In the genomic region with DNA sequence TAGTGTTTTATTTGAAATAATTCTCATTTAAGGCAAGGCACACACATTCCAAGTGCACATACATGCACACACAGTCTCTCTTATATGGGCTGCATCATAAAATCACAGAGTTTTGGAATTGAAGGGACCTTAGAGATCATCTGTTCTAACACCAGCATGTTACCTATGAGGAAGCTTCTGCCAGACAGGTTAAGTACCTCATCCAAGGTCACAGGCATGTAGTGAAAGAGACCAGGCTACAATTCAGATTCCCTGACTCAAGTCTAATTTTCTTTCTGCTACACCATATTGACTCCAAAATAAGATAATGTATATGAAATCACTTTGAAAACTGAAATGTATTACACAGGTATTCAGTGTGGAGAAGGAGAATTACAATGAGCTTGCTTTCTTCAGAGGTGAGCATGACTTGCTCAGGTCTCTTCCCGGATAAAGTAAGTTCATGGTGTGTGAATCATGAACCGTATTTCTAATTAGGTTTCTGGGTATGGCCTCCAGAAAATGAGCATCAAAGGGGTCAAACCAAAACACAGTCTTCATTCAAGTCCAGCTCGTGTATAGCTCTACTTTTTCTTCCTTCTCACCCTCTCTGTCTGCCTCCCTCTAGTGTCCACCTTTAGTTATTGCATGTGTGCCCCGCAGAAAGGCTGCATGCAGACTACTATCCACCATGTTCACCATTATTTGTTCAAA, we compare ENCODE assay signal across 8 cellular contexts.
A peak's percentile ranks its signal among the peaks of the same experiment; 100 is the strongest.
DNase-seq lines count a peak whose midpoint lies in the region; ATAC-seq, FAIRE-seq and TF ChIP-seq lines count a peak whose summit lies in the region.

No MANE protein-coding gene starts in this region.

- WGBS in H9 (ENCODE audit: extremely low coverage, insufficient read length, low lambda C conversion rate) = no CpG with 5 or more reads among the region's 4 CpGs
- 0% methylated on average over 4 of the region's 4 CpGs for WGBS in K562 (ENCODE audit: insufficient coverage, low coverage, missing lambda C conversion rate)

- H3K23me2 ChIP-seq in H9 (ENCODE audit: insufficient read length, low read depth, low read length, poor library complexity, severe bottlenecking) = no peaks in the 10 kb centered on the region

- no peaks in the 10 kb centered on the region; the same call in 1 of the 2 replicates for H3K27me3 ChIP-seq in H9 (ENCODE audit: insufficient read depth, low read length)
- H3K27me3 ChIP-seq in K562 (ENCODE audit: control insufficient read depth in 2 of 2, insufficient read depth in 2 of 2, low read length in 2 of 2) = peaks cover 9 to 27% of the 10 kb centered on the region in 2 experiments; a peak in 4 of 5 replicates

- TF ChIP-seq EP300 in K562 (IDR thresholded peaks at IDR 0.05; ENCODE audit: low read length) = no peak

- H3K9me3 ChIP-seq in H9 (ENCODE audit: control insufficient read depth, low read depth, low read length) (no peaks in the 10 kb centered on the region), K562 (replicated peaks; ENCODE audit: control insufficient read depth, insufficient read depth, low read depth, low read length) (no peaks in the 10 kb centered on the region)

- no peak overlapping the region for H3K4me3 ChIP-seq in K562

- H3K27me3 Mint-ChIP-seq in H9 (ENCODE audit: low read depth) (no peaks in the 10 kb centered on the region; the same call in 1 of the 2 replicates), immature natural killer cell (ENCODE audit: low read depth in 3 of 3) (peaks cover 0 to 3% (median 0%) of the 10 kb centered on the region in 3 donors)

- H3K4me1 ChIP-seq in H9 (ENCODE audit: insufficient read depth, low read length) = peaks cover 13% of the 10 kb centered on the region; the same call in 1 of the 2 replicates
- no peaks in the 10 kb centered on the region for H3K4me1 ChIP-seq in K562 (replicated peaks in 1 of 2; ENCODE audit: control insufficient read depth in 2 of 2, insufficient read depth in 2 of 2, low read length in 2 of 2)

- H3K9me1 ChIP-seq in K562 (ENCODE audit: control insufficient read depth, insufficient read depth, low read length) = no peaks in the 10 kb centered on the region

- H3T11ph ChIP-seq in H9 (ENCODE audit: low read length) = no peak overlapping the region

- TF ChIP-seq POLR2A in K562 (conservative IDR thresholded peaks at IDR 0.05) = no peak

- peaks cover 34% of the 10 kb centered on the region in 2 experiments for H3K4me1 Mint-ChIP-seq in H9
- peaks cover 4 to 7% of the 10 kb centered on the region in 2 donors for H3K4me1 Mint-ChIP-seq in immature natural killer cell

- intact Hi-C loops in K562 (cut with micrococcal nuclease) = loop anchor here (2.0 to 10.0 kb wide), 4 partner anchors 130 to 660 kb away; no protein-coding TSS in a partner anchor

- H4K91ac ChIP-seq in H9 (ENCODE audit: insufficient read length, low read depth, low read length) = no peak overlapping the region

- no peaks in the 10 kb centered on the region for H3K36me3 ChIP-seq in K562 (ENCODE audit: control insufficient read depth, insufficient read depth, low read length)

- no peaks in the 10 kb centered on the region for H4K20me1 ChIP-seq in H9 (ENCODE audit: control insufficient read depth, insufficient read depth, insufficient read length)
- H4K20me1 ChIP-seq in K562 (replicated peaks; ENCODE audit: control insufficient read depth, insufficient read depth, low read length) = no peaks in the 10 kb centered on the region

- ATAC-seq in K562 = peak; percentile 87
- ATAC-seq in GM21723 (IDR thresholded peaks at IDR 0.05; ENCODE audit: unreplicated experiment) = no peak

- FAIRE-seq in K562 (lab: Jason Lieb, UNC) = peak; percentile 87

- no peaks in the 10 kb centered on the region for H3K36me3 Mint-ChIP-seq in H9 (ENCODE audit: insufficient read depth in 1 of 3, low read depth in 3 of 3)
- H3K36me3 Mint-ChIP-seq in immature natural killer cell = no peaks in the 10 kb centered on the region

- H3K9me3 Mint-ChIP-seq in H9 = no peaks in the 10 kb centered on the region
- H3K9me3 Mint-ChIP-seq in immature natural killer cell = peaks cover 0 to 2% (median 0%) of the 10 kb centered on the region in 6 donors

- H3K14ac ChIP-seq in H9 (ENCODE audit: insufficient read depth, low read length) = no peak overlapping the region

- H4K5ac ChIP-seq in H9 (ENCODE audit: insufficient read length, low read depth, low read length) = no peak overlapping the region

- no peak overlapping the region for H2BK12ac ChIP-seq in H9 (ENCODE audit: insufficient read length, low read depth, low read length)

- no peak overlapping the region for H2BK15ac ChIP-seq in H9 (ENCODE audit: low read depth, low read length)

- H3K27ac Mint-ChIP-seq in H9 = no peak overlapping the region
- H3K27ac Mint-ChIP-seq in immature natural killer cell = no peak overlapping the region

- H3K79me1 ChIP-seq in H9 (ENCODE audit: insufficient read depth, low read depth, low read length, poor library complexity, severe bottlenecking) = no peaks in the 10 kb centered on the region

- no peak overlapping the region for H4K8ac ChIP-seq in H9 (replicated peaks; ENCODE audit: insufficient read length, low read depth, low read length)

- H2BK5ac ChIP-seq in H9 (ENCODE audit: insufficient read length, low read length) = no peak overlapping the region

- no peak overlapping the region for H3K4ac ChIP-seq in H9 (ENCODE audit: low read depth, low read length)

- no peak overlapping the region for H3K9ac ChIP-seq in H9 (ENCODE audit: extremely low read depth, insufficient read length, low read length)
- H3K9ac ChIP-seq in K562 (ENCODE audit: insufficient read depth in 1 of 2, low read depth in 2 of 2, low read length in 2 of 2) = no peak overlapping the region

- DNase-seq in DMS153 (lab: John Stamatoyannopoulos, UW) (peak; percentile 6), H9 (peak; percentile 71), NCI-H1436 (lab: John Stamatoyannopoulos, UW) (peak; percentile 75), T-helper 9 cell (peak; percentile 17), K562 (ENCODE audit: extremely low read depth in 1 of 4, low spot score in 3 of 4) (peak; percentile 54 to 66 (median 62)), immature natural killer cell (peak; percentile 52 to 65 (median 58))
- peak in 3 of 4 experiments; percentile 17 to 40 (median 29) for DNase-seq in stimulated activated CD4-positive, alpha-beta T cell treated with anti-CD3 and anti-CD28 coated beads, Interleukin-1b, Interleukin-23, amount 100 ng/mL, for 24 hours (ENCODE audit: low read depth in 4 of 4, low spot score in 1 of 4)

- H3K27ac ChIP-seq in H9 (ENCODE audit: insufficient read length, low read depth, low read length) = no peak overlapping the region
- no peak overlapping the region for H3K27ac ChIP-seq in K562 (ENCODE audit: extremely low read depth, low read depth, low read length)

- H3K18ac ChIP-seq in H9 (ENCODE audit: insufficient read length, low read depth, low read length) = no peak overlapping the region

- H3K79me2 ChIP-seq in H9 (ENCODE audit: insufficient read depth, low read length) (no peaks in the 10 kb centered on the region), K562 (ENCODE audit: control insufficient read depth, insufficient read depth, low read length) (no peaks in the 10 kb centered on the region)

- in situ Hi-C loops in K562 (cut with MboI) = no loop called here

- H2BK120ac ChIP-seq in H9 (ENCODE audit: low read depth, low read length, poor library complexity, severe bottlenecking) = no peak overlapping the region

- H3K4me3 Mint-ChIP-seq in H9 = no peak overlapping the region
- H3K4me3 Mint-ChIP-seq in immature natural killer cell = no peak overlapping the region

- no peak overlapping the region for H3K4me2 ChIP-seq in H9 (ENCODE audit: insufficient read depth, insufficient read length, low read length)
- H3K4me2 ChIP-seq in K562 (ENCODE audit: insufficient read depth, low read length) = no peak overlapping the region

- no peak overlapping the region for H2BK20ac ChIP-seq in H9 (ENCODE audit: low read depth, low read length, poor library complexity, severe bottlenecking)

- no TSS peak for BruUV-seq in K562 (replicated peaks; lab: Mats Ljungman, UMichigan)

- no peak overlapping the region for H2AFZ ChIP-seq in H9 (ENCODE audit: low read length)
- H2AFZ ChIP-seq in K562 (ENCODE audit: low read depth, low read length) = no peak overlapping the region

- CTCF ChIA-PET in K562 (lab: Yijun Ruan, JAX; ENCODE audit: low intra/inter-chr PET ratio) = interaction anchor here (1.5 kb wide), 1 partner anchor 410 kb away, joined by 6 read pairs; no protein-coding TSS in a partner anchor

- TF ChIP-seq RAD21 in K562 (CRISPR knock-in tag; conservative IDR thresholded peaks at IDR 0.05 in 1 of 2, IDR thresholded peaks at IDR 0.05 in 1 of 2) = peak; percentile 67 to 69

- TF ChIP-seq CTCF in H9 (conservative IDR thresholded peaks at IDR 0.05) = peak; percentile 98
- TF ChIP-seq CTCF in K562 (IDR thresholded peaks at IDR 0.05 in 2 of 3, conservative IDR thresholded peaks at IDR 0.05 in 1 of 3; ENCODE audit: insufficient read depth in 2 of 3, low read depth in 1 of 3, low read length in 3 of 3) = peak; percentile 60 to 74 (median 65)

- no peak overlapping the region for H2AK5ac ChIP-seq in H9 (ENCODE audit: insufficient read length, low read length)

- POLR2A ChIA-PET in K562 (lab: Yijun Ruan, JAX) = no interaction called here

- no peak overlapping the region for H3K56ac ChIP-seq in H9 (ENCODE audit: insufficient read length, low read depth, low read length)

- no peak overlapping the region for H3K23ac ChIP-seq in H9 (ENCODE audit: insufficient read length, low read depth, low read length)

TF ChIP-seq in K562, 482 proteins besides CTCF, POLR2A, EP300 and RAD21:
- TF ChIP-seq HINFP (tag; conservative IDR thresholded peaks at IDR 0.05; ENCODE audit: low read depth) (peak; percentile 69), SMC3 (conservative IDR thresholded peaks at IDR 0.05; ENCODE audit: insufficient read depth, low read depth, low read length) (0 out of 2 replicates have a peak, but pooled peaks have one; percentile 32), SUPT5H (IDR thresholded peaks at IDR 0.05) (no peak)
- TF ChIP-seq, protein P1, sequence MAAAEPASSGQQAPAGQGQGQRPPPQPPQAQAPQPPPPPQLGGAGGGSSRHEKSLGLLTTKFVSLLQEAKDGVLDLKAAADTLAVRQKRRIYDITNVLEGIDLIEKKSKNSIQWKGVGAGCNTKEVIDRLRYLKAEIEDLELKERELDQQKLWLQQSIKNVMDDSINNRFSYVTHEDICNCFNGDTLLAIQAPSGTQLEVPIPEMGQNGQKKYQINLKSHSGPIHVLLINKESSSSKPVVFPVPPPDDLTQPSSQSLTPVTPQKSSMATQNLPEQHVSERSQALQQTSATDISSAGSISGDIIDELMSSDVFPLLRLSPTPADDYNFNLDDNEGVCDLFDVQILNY (CRISPR knock-in tag; IDR thresholded peaks at IDR 0.05) = no peak

Comparison
In these comparisons a context has a peak if more than half of its experiments do, and no peak if none do; other contexts are left out.
1. DNase-seq: peak in every context shown above with its lines; median percentile 75 in NCI-H1436; 71 in H9; 62 in K562; 58 in immature natural killer cell; 29 in stimulated activated CD4-positive, alpha-beta T cell treated with anti-CD3 and anti-CD28 coated beads, Interleukin-1b, Interleukin-23, amount 100 ng/mL, for 24 hours; 17 in T-helper 9 cell; 6 in DMS153.